10 cellular contexts compared by ENCODE assay signal in genomic region chr1:150979723-150980056, GRCh38. TPM values are rescaled to one million over a fixed set of nuclear protein-coding genes. Genes with fewer than 3 reads are reported as not detected.
DNase-seq lines count a peak whose midpoint lies in the region; ATAC-seq and TF ChIP-seq lines count a peak whose summit lies in the region.
"Had no signal": no experiment of that assay in that cellular context is flagged by ENCODE, and none has a peak within 500 bp of the region (broad histone marks: within the 10 kb centered on the region; RNA-seq: fewer than 3 reads in every experiment).

No MANE protein-coding gene starts in this region.

- H4K20me1 ChIP-seq in PC-3 (ENCODE audit: low read length), result no peaks in the 10 kb centered on the region

- H3K79me2 ChIP-seq in PC-3 (ENCODE audit: low read length), result no peaks in the 10 kb centered on the region

- H3K27ac Mint-ChIP-seq in activated CD4-positive, alpha-beta memory T cell treated with anti-CD3 and anti-CD28 coated beads for 36 hours, result no peak overlapping the region
- H3K27ac Mint-ChIP-seq in activated CD4-positive, alpha-beta memory T cell treated with anti-CD3 and anti-CD28 coated beads, Interleukin-2, amount 10 ng/mL, durations not matched to agents 7 days and 5 days, result no peak overlapping the region
- H3K27ac Mint-ChIP-seq in glutamatergic neuron (ENCODE audit: unreplicated experiment) (no peak overlapping the region), chondrocyte (ENCODE audit: unreplicated experiment) (no peak overlapping the region)
- H3K27ac Mint-ChIP-seq: activated CD4-positive, alpha-beta T cell treated with anti-CD3 and anti-CD28 coated beads, Interleukin-2, amount 10 ng/mL, durations not matched to agents 24 days and 14 days had no signal

- peak overlapping the region; percentile 27 for H3K4me2 ChIP-seq in PC-3 (ENCODE audit: low read length)

- no peak overlapping the region for H3K4me3 ChIP-seq in PC-3 (ENCODE audit: low read length)
- no peak overlapping the region for H3K4me3 ChIP-seq in thyroid gland (replicated peaks in 1 of 3)

- H3K27me3 ChIP-seq in PC-3 (ENCODE audit: low read length) (no peaks in the 10 kb centered on the region), thyroid gland (no peaks in the 10 kb centered on the region)

- H3K36me3 ChIP-seq in PC-3 (ENCODE audit: low read depth, low read length), result no peaks in the 10 kb centered on the region; the same call in 1 of the 2 replicates
- no peaks in the 10 kb centered on the region for H3K36me3 ChIP-seq in thyroid gland

- H3K9me3 ChIP-seq in PC-3 (ENCODE audit: low read length) (no peaks in the 10 kb centered on the region), thyroid gland (no peaks in the 10 kb centered on the region)

- no TSS peak for BruUV-seq in PC-3 (replicated peaks; lab: Mats Ljungman, UMichigan)

- peaks cover 4% of the 10 kb centered on the region for H3F3A ChIP-seq in PC-3 (ENCODE audit: low read length, unreplicated experiment)

- H3K4me1 ChIP-seq in PC-3 (ENCODE audit: insufficient read depth, low read length) (peaks cover 42% of the 10 kb centered on the region), thyroid gland (peaks cover 36 to 63% of the 10 kb centered on the region in 2 donors)

- H3K4me1 Mint-ChIP-seq in activated CD4-positive, alpha-beta memory T cell treated with anti-CD3 and anti-CD28 coated beads for 36 hours (ENCODE audit: low read depth), result peaks cover 33% of the 10 kb centered on the region
- peaks cover 38% of the 10 kb centered on the region for H3K4me1 Mint-ChIP-seq in activated CD4-positive, alpha-beta memory T cell treated with anti-CD3 and anti-CD28 coated beads, Interleukin-2, amount 10 ng/mL, durations not matched to agents 7 days and 5 days
- H3K4me1 Mint-ChIP-seq in glutamatergic neuron (ENCODE audit: low read depth, unreplicated experiment) (peaks cover 11% of the 10 kb centered on the region), chondrocyte (ENCODE audit: low read depth) (peaks cover 39% of the 10 kb centered on the region)

- no peak for DNase-seq in activated CD4-positive, alpha-beta memory T cell treated with anti-CD3 and anti-CD28 coated beads for 36 hours
- DNase-seq in activated CD4-positive, alpha-beta memory T cell treated with anti-CD3 and anti-CD28 coated beads, Interleukin-2, amount 10 ng/mL, durations not matched to agents 7 days and 5 days, result no peak
- DNase-seq in PC-3, result no peak
- DNase-seq in glutamatergic neuron, result no peak
- DNase-seq in thyroid gland, result no peak
- DNase-seq in globus pallidus (ENCODE audit: low spot score), result no peak
- DNase-seq in NCI-H2107 treated with DMSO at 0.1 percent for 48 hours (lab: John Stamatoyannopoulos, UW; ENCODE audit: unreplicated experiment), result no peak
- DNase-seq in chondrocyte (ENCODE audit: low spot score), result no peak

- H3K36me3 Mint-ChIP-seq in activated CD4-positive, alpha-beta memory T cell treated with anti-CD3 and anti-CD28 coated beads for 36 hours, result no peaks in the 10 kb centered on the region
- H3K36me3 Mint-ChIP-seq in activated CD4-positive, alpha-beta memory T cell treated with anti-CD3 and anti-CD28 coated beads, Interleukin-2, amount 10 ng/mL, durations not matched to agents 7 days and 5 days (ENCODE audit: low read depth), result no peaks in the 10 kb centered on the region
- H3K36me3 Mint-ChIP-seq in glutamatergic neuron (ENCODE audit: unreplicated experiment) (no peaks in the 10 kb centered on the region), chondrocyte (ENCODE audit: low read depth) (no peaks in the 10 kb centered on the region)

- peak overlapping the region; percentile 7 for H3K4me3 Mint-ChIP-seq in activated CD4-positive, alpha-beta memory T cell treated with anti-CD3 and anti-CD28 coated beads for 36 hours
- H3K4me3 Mint-ChIP-seq in activated CD4-positive, alpha-beta memory T cell treated with anti-CD3 and anti-CD28 coated beads, Interleukin-2, amount 10 ng/mL, durations not matched to agents 7 days and 5 days, result no peak overlapping the region
- H3K4me3 Mint-ChIP-seq in glutamatergic neuron (ENCODE audit: unreplicated experiment) (no peak overlapping the region), chondrocyte (ENCODE audit: unreplicated experiment) (no peak overlapping the region)
- H3K4me3 Mint-ChIP-seq: activated CD4-positive, alpha-beta T cell treated with anti-CD3 and anti-CD28 coated beads, Interleukin-2, amount 10 ng/mL, durations not matched to agents 24 days and 14 days had no signal

- CTCF ChIA-PET in activated CD4-positive, alpha-beta memory T cell treated with anti-CD3 and anti-CD28 coated beads for 36 hours (lab: Charles Lee), result interaction anchor here (1.0 to 12.0 kb wide), 7 partner anchors 10 to 283 kb away, joined by 3 to 222 read pairs (median 4); partner anchors contain the start of genes GOLPH3L and MINDY1
- CTCF ChIA-PET in activated CD4-positive, alpha-beta memory T cell treated with anti-CD3 and anti-CD28 coated beads, Interleukin-2, amount 10 ng/mL, durations not matched to agents 7 days and 5 days (lab: Charles Lee), result interaction anchor here (0.7 to 12.2 kb wide), 7 partner anchors 15 to 400 kb away, joined by 3 to 94 read pairs (median 3); partner anchors contain the start of genes GOLPH3L, MCL1, MINDY1 and TNFAIP8L2
- CTCF ChIA-PET in PC-3 (lab: Charles Lee), result no interaction called here

- intact Hi-C loops in activated CD4-positive, alpha-beta memory T cell treated with anti-CD3 and anti-CD28 coated beads for 36 hours (cut with micrococcal nuclease), result loop anchor here (2.0 to 10.0 kb wide), 9 partner anchors 17 to 745 kb away; partner anchors contain the start of genes ANP32E, ARNT, CTSS and TARS2
- intact Hi-C loops in PC-3 (cut with micrococcal nuclease) (loop anchor here (1.0 to 5.0 kb wide), 5 partner anchors 17 to 357 kb away; partner anchors contain the start of gene MINDY1), thyroid gland (cut with DNase I) (no loop called here)

- H3K27ac ChIP-seq in PC-3 (ENCODE audit: low read length) (no peak overlapping the region), thyroid gland (peak overlapping the region in 2 of 3 donors; percentile 62 to 79)

- H3K9ac ChIP-seq in PC-3 (ENCODE audit: low read length), result no peak overlapping the region

- POLR2A ChIA-PET in activated CD4-positive, alpha-beta memory T cell treated with anti-CD3 and anti-CD28 coated beads for 36 hours (lab: Charles Lee), result no interaction called here
- POLR2A ChIA-PET in activated CD4-positive, alpha-beta memory T cell treated with anti-CD3 and anti-CD28 coated beads, Interleukin-2, amount 10 ng/mL, durations not matched to agents 7 days and 5 days (lab: Charles Lee), result interaction anchor here (0.6 to 1.5 kb wide), 4 partner anchors 16 to 50 kb away, joined by 3 to 5 read pairs (median 4); partner anchors contain the start of gene MINDY1
- POLR2A ChIA-PET in PC-3 (lab: Charles Lee; ENCODE audit: unreplicated experiment), result no interaction called here

- 9% methylated on average over 5 of the region's 5 CpGs for WGBS in thyroid gland, 2 donors

- ATAC-seq in PC-3, result no peak

- no peak for TF ChIP-seq POLR2A in thyroid gland (IDR thresholded peaks at IDR 0.05)

- H3K9me3 Mint-ChIP-seq in activated CD4-positive, alpha-beta memory T cell treated with anti-CD3 and anti-CD28 coated beads for 36 hours, result no peaks in the 10 kb centered on the region
- no peaks in the 10 kb centered on the region for H3K9me3 Mint-ChIP-seq in activated CD4-positive, alpha-beta memory T cell treated with anti-CD3 and anti-CD28 coated beads, Interleukin-2, amount 10 ng/mL, durations not matched to agents 7 days and 5 days
- H3K9me3 Mint-ChIP-seq in glutamatergic neuron (ENCODE audit: unreplicated experiment), result no peaks in the 10 kb centered on the region
- H3K9me3 Mint-ChIP-seq in chondrocyte (ENCODE audit: low read depth), result no peaks in the 10 kb centered on the region
- H3K9me3 Mint-ChIP-seq: activated CD4-positive, alpha-beta T cell treated with anti-CD3 and anti-CD28 coated beads, Interleukin-2, amount 10 ng/mL, durations not matched to agents 24 days and 14 days had no signal

- no peak; the same call in 1 of the 2 replicates for TF ChIP-seq CTCF in PC-3 (conservative IDR thresholded peaks at IDR 0.05; ENCODE audit: low read depth, low read length)
- peak; percentile 74 for TF ChIP-seq CTCF in glutamatergic neuron (IDR thresholded peaks at IDR 0.05; ENCODE audit: partially characterized antibody, unreplicated experiment)
- no peak for TF ChIP-seq CTCF in thyroid gland (IDR thresholded peaks at IDR 0.05)
- no peak for TF ChIP-seq CTCF in chondrocyte (IDR thresholded peaks at IDR 0.05)

- no peaks in the 10 kb centered on the region for H3K27me3 Mint-ChIP-seq in activated CD4-positive, alpha-beta memory T cell treated with anti-CD3 and anti-CD28 coated beads for 36 hours
- H3K27me3 Mint-ChIP-seq in activated CD4-positive, alpha-beta memory T cell treated with anti-CD3 and anti-CD28 coated beads, Interleukin-2, amount 10 ng/mL, durations not matched to agents 7 days and 5 days, result no peaks in the 10 kb centered on the region
- H3K27me3 Mint-ChIP-seq in glutamatergic neuron (ENCODE audit: unreplicated experiment), result peaks cover 7% of the 10 kb centered on the region
- H3K27me3 Mint-ChIP-seq in chondrocyte (ENCODE audit: low read depth), result no peaks in the 10 kb centered on the region
- H3K27me3 Mint-ChIP-seq: activated CD4-positive, alpha-beta T cell treated with anti-CD3 and anti-CD28 coated beads, Interleukin-2, amount 10 ng/mL, durations not matched to agents 24 days and 14 days had no signal

- no peaks in the 10 kb centered on the region for H3K9me2 ChIP-seq in PC-3 (replicated peaks; ENCODE audit: low read length)

- peak overlapping the region; percentile 47 for H2AFZ ChIP-seq in PC-3 (ENCODE audit: low read length)

RNA-seq across cellular contexts. Expression of gene ANXA9, which starts 2.4 kb away (rescaled TPM):
- under 1 TPM in 1 of 2 experiments, not detected in 1; 0.19 TPM for total RNA-seq in activated CD4-positive, alpha-beta memory T cell treated with anti-CD3 and anti-CD28 coated beads for 36 hours
- total RNA-seq in activated CD4-positive, alpha-beta memory T cell treated with anti-CD3 and anti-CD28 coated beads, Interleukin-2, amount 10 ng/mL, durations not matched to agents 7 days and 5 days, result not detected
- total RNA-seq in PC-3 (2014; rRNA removed), result 0.18 and 0.75 TPM in 2 replicates
- total RNA-seq in glutamatergic neuron (ENCODE audit: unreplicated experiment), result not detected
- total RNA-seq in thyroid gland, result 10 to 100 TPM in 2 of 4 donors, 1 to 10 TPM in 2; 5.8 to 14.9 (median 10.0) TPM
- 0.54 TPM in 1 of 3 replicates, not detected in the others for total RNA-seq in chondrocyte
- total RNA-seq: myocyte had no signal

RNA-seq across cellular contexts. Expression of gene CERS2, which starts 5.1 kb away (rescaled TPM):
- total RNA-seq in activated CD4-positive, alpha-beta memory T cell treated with anti-CD3 and anti-CD28 coated beads for 36 hours, result 100 to 1,000 TPM; 153 to 160 TPM
- 100 to 1,000 TPM; 177 to 181 TPM for total RNA-seq in activated CD4-positive, alpha-beta memory T cell treated with anti-CD3 and anti-CD28 coated beads, Interleukin-2, amount 10 ng/mL, durations not matched to agents 7 days and 5 days
- total RNA-seq in PC-3 (2014; rRNA removed) (176 TPM in 2 replicates), glutamatergic neuron (ENCODE audit: unreplicated experiment) (94.2 TPM), thyroid gland (100 to 1,000 TPM; 158 to 183 (median 171) TPM), chondrocyte (199 to 223 TPM (median 217 TPM) in 3 replicates)

RNA-seq across cellular contexts. Expression of gene MINDY1, which starts 27.0 kb away (rescaled TPM):
- 10 to 100 TPM; 16.4 to 18.3 TPM for total RNA-seq in activated CD4-positive, alpha-beta memory T cell treated with anti-CD3 and anti-CD28 coated beads for 36 hours
- total RNA-seq in activated CD4-positive, alpha-beta memory T cell treated with anti-CD3 and anti-CD28 coated beads, Interleukin-2, amount 10 ng/mL, durations not matched to agents 7 days and 5 days, result 10 to 100 TPM; 19.9 to 20.5 TPM
- total RNA-seq in PC-3 (2014; rRNA removed) (6.3 and 7.8 TPM in 2 replicates), glutamatergic neuron (ENCODE audit: unreplicated experiment) (26.2 TPM), thyroid gland (100 to 1,000 TPM in 1 of 4 donors, 10 to 100 TPM in 3; 50.9 to 103 (median 90.4) TPM), chondrocyte (12.5 to 18.2 TPM (median 14.8 TPM) in 3 replicates)

RNA-seq across cellular contexts. Expression of gene PRUNE1, which starts 28.6 kb away (rescaled TPM):
- 10 to 100 TPM; 12.5 to 17.5 TPM for total RNA-seq in activated CD4-positive, alpha-beta memory T cell treated with anti-CD3 and anti-CD28 coated beads for 36 hours
- 10 to 100 TPM; 13.8 to 16.6 TPM for total RNA-seq in activated CD4-positive, alpha-beta memory T cell treated with anti-CD3 and anti-CD28 coated beads, Interleukin-2, amount 10 ng/mL, durations not matched to agents 7 days and 5 days
- total RNA-seq in PC-3 (2014; rRNA removed) (19.4 and 20.3 TPM in 2 replicates), glutamatergic neuron (ENCODE audit: unreplicated experiment) (14.9 TPM), thyroid gland (10 to 100 TPM; 66.0 to 79.0 (median 76.3) TPM), chondrocyte (14.1 to 15.4 TPM (median 15.3 TPM) in 3 replicates)

RNA-seq across cellular contexts. Expression of gene SETDB1, which starts 53.5 kb away (rescaled TPM):
- 10 to 100 TPM; 42.3 to 50.0 TPM for total RNA-seq in activated CD4-positive, alpha-beta memory T cell treated with anti-CD3 and anti-CD28 coated beads for 36 hours
- 10 to 100 TPM; 49.5 to 51.5 TPM for total RNA-seq in activated CD4-positive, alpha-beta memory T cell treated with anti-CD3 and anti-CD28 coated beads, Interleukin-2, amount 10 ng/mL, durations not matched to agents 7 days and 5 days
- 35.4 and 42.4 TPM in 2 replicates for total RNA-seq in PC-3 (2014; rRNA removed)
- 57.0 TPM for total RNA-seq in glutamatergic neuron (ENCODE audit: unreplicated experiment)
- 10 to 100 TPM; 35.4 to 59.9 (median 44.8) TPM for total RNA-seq in thyroid gland
- 35.0 to 44.1 TPM (median 35.9 TPM) in 3 replicates for total RNA-seq in chondrocyte
